In the genomic region with DNA sequence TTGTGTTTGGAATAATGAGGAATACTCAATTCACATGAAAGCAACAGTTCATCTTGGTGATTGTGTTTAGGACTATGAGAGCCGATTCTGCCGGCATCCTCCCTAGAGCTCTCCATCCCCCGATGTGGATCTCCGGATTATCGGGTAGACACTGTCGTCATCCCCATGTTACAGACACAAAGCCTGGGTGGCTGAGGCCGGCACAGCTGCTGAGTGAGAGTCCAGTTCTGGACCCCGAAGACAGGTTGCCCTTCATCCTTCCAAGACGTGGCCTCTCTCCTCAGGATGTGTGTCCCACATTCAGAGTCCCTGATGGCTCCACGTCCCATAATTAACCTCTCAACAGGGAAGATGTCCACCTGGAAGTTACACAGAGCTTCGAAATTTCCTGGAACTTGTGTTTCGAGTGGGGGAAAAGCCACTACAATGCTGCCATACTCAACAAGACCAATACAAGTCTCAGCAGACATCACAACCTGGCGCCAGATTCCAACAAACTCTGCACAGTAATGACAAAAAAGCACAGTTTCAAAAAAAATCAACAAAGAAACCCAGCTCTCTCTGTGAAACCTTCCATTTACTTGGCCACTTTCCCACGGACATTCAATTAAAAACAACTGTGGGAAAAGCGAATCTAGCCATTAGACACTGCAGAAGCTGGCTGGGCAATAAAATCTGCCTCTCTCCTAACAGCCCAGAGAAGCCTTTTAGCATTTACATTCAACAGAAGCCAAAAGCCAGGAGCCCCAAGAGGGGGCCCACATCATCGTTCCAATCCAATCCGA, we compare ENCODE assay signal across 17 cellular contexts.
DNase-seq lines count a peak whose midpoint lies in the region; ATAC-seq and TF ChIP-seq lines count a peak whose summit lies in the region.
"Had no signal": no experiment of that assay in that cellular context is flagged by ENCODE, and none has a peak within 500 bp of the region (broad histone marks: within the 10 kb centered on the region; RNA-seq: fewer than 3 reads in every experiment).

No MANE protein-coding gene starts in this region.

- H3K9me3 Mint-ChIP-seq in nephron progenitor cell: no peaks in the 10 kb centered on the region

- H3K4me3 ChIP-seq in left ventricle myocardium inferior (no peak overlapping the region), dorsolateral prefrontal cortex (no peak overlapping the region), vagina (no peak overlapping the region), mucosa of descending colon (no peak overlapping the region)
- H3K4me3 ChIP-seq: esophagus squamous epithelium, upper lobe of left lung had no signal

- no peak for TF ChIP-seq POLR2A in vagina (IDR thresholded peaks at IDR 0.05)

- DNase-seq in left ventricle myocardium inferior (no peak), left ventricle myocardium superior (no peak), dorsolateral prefrontal cortex (peak in 4 of 10 donors; percentile 4 to 32 (median 22)), nephron progenitor cell (no peak), vagina (ENCODE audit: extremely low spot score in 2 of 2) (no peak), mucosa of descending colon (no peak)
- DNase-seq: activated CD8-positive, alpha-beta memory T cell treated with anti-CD3 and anti-CD28 coated beads, Interleukin-2, amount 50 U/mL, for 4 hours; AML-193; DMS79 treated with DMSO at 0.1 percent for 48 hours; esophagus squamous epithelium; NCI-H2171; SHP77 treated with DMSO at 0.1 percent for 48 hours had no signal

- intact Hi-C loops in left ventricle myocardium inferior (cut with micrococcal nuclease) (no loop called here), left ventricle myocardium superior (cut with micrococcal nuclease) (no loop called here), dorsolateral prefrontal cortex (cut with DNase I) (no loop called here), vagina (cut with DNase I) (no loop called here), mucosa of descending colon (cut with DNase I, micrococcal nuclease) (no loop called here)

- H3K36me3 ChIP-seq in left ventricle myocardium inferior: no peaks in the 10 kb centered on the region
- H3K36me3 ChIP-seq in vagina: no peaks in the 10 kb centered on the region
- no peaks in the 10 kb centered on the region for H3K36me3 ChIP-seq in mucosa of descending colon (ENCODE audit: low read depth)
- H3K36me3 ChIP-seq: esophagus squamous epithelium, upper lobe of left lung had no signal

- no peaks in the 10 kb centered on the region for H3K27me3 Mint-ChIP-seq in nephron progenitor cell (ENCODE audit: low read depth, poor library complexity)

- H3K27ac ChIP-seq in left ventricle myocardium inferior (replicated peaks) (peak overlapping the region; percentile 9), dorsolateral prefrontal cortex (peak overlapping the region in 34 of 59 donors; percentile 2 to 86 (median 44)), vagina (peak overlapping the region; percentile 55)
- H3K27ac ChIP-seq: parathyroid adenoma, upper lobe of left lung had no signal

- H3K27me3 ChIP-seq in left ventricle myocardium inferior (ENCODE audit: low read depth) (no peaks in the 10 kb centered on the region), dorsolateral prefrontal cortex (no peaks in the 10 kb centered on the region), vagina (no peaks in the 10 kb centered on the region)
- H3K27me3 ChIP-seq: esophagus squamous epithelium, upper lobe of left lung had no signal

- peaks cover 95% of the 10 kb centered on the region for H3K4me1 Mint-ChIP-seq in nephron progenitor cell

- peaks cover 22% of the 10 kb centered on the region for H3K36me3 Mint-ChIP-seq in nephron progenitor cell (ENCODE audit: low read depth)

- no peak for TF ChIP-seq CTCF in left ventricle myocardium inferior (IDR thresholded peaks at IDR 0.05; ENCODE audit: borderline replicate concordance)
- TF ChIP-seq CTCF in dorsolateral prefrontal cortex (IDR thresholded peaks at IDR 0.05 in 54 of 56, conservative IDR thresholded peaks at IDR 0.05 in 2 of 56; ENCODE audit: low read depth in 1 of 56, partially characterized antibody in 56 of 56): no peak
- TF ChIP-seq CTCF in nephron progenitor cell (IDR thresholded peaks at IDR 0.05): no peak
- TF ChIP-seq CTCF in vagina (IDR thresholded peaks at IDR 0.05): no peak
- no peak for TF ChIP-seq CTCF in mucosa of descending colon (IDR thresholded peaks at IDR 0.05)

- ATAC-seq in left ventricle myocardium superior (no peak), mucosa of descending colon (no peak), GM21526 (IDR thresholded peaks at IDR 0.05; ENCODE audit: low FRiP score, unreplicated experiment) (no peak), GM18498 (IDR thresholded peaks at IDR 0.05; ENCODE audit: unreplicated experiment) (no peak)
- ATAC-seq: HepG2 had no signal

- peak overlapping the region; percentile 61 for H3K27ac Mint-ChIP-seq in nephron progenitor cell

- H3K4me1 ChIP-seq in left ventricle myocardium inferior: peaks cover 60% of the 10 kb centered on the region
- peaks cover 64% of the 10 kb centered on the region for H3K4me1 ChIP-seq in vagina
- H3K4me1 ChIP-seq in mucosa of descending colon (ENCODE audit: low read depth): peaks cover 31% of the 10 kb centered on the region

- no peak overlapping the region for H3K4me3 Mint-ChIP-seq in nephron progenitor cell

- no peaks in the 10 kb centered on the region for H3K9me3 ChIP-seq in left ventricle myocardium inferior (replicated peaks)
- no peaks in the 10 kb centered on the region for H3K9me3 ChIP-seq in vagina
- H3K9me3 ChIP-seq in mucosa of descending colon: no peaks in the 10 kb centered on the region
- H3K9me3 ChIP-seq: esophagus squamous epithelium, upper lobe of left lung had no signal
